In genomic region chr9:124495105-124496074, GRCh38 we compare ENCODE assay signal across 29 cellular contexts. TPM values are rescaled to one million over a fixed set of nuclear protein-coding genes. Genes with fewer than 3 reads are reported as not detected.
DNase-seq lines count a peak whose midpoint lies in the region; ATAC-seq, FAIRE-seq and TF ChIP-seq lines count a peak whose summit lies in the region.
"Had no signal": no experiment of that assay in that cellular context is flagged by ENCODE, and none has a peak within 500 bp of the region (broad histone marks: within the 10 kb centered on the region; RNA-seq: fewer than 3 reads in every experiment).

No MANE protein-coding gene starts in this region.

- no peak overlapping the region for H2AFZ ChIP-seq in GM12878 (ENCODE audit: control insufficient read depth, low read depth, low read length)
- no peak overlapping the region for H2AFZ ChIP-seq in osteoblast (ENCODE audit: low read length)

- SMC1A ChIA-PET in GM12878 (lab: Charles Lee; ENCODE audit: uncharacterized antibody, unreplicated experiment) = interaction anchor here (1.1 kb wide), 1 partner anchor 41 kb away, joined by 4 read pairs; no protein-coding TSS in a partner anchor

- whole genome bisulfite sequencing in GM12878 (ENCODE audit: insufficient coverage, insufficient replicate concordance, low lambda C conversion rate, missing lambda C conversion rate) = 65% methylated on average over 31 of the region's 31 CpGs
- WGBS in gastroesophageal sphincter (ENCODE audit: low coverage in 1 of 2), 2 donors = 66 to 81% methylated on average over 10 to 13 of the region's 31 CpGs

- ATAC-seq in stimulated activated naive CD8-positive, alpha-beta T cell treated with anti-CD3 and anti-CD28 coated beads, Interleukin-15, Interleukin-2, amounts not matched to agents 100 U/mL and 50 U/mL, for 24 hours = no peak
- peak in 2 of 4 experiments; percentile 40 to 43 for ATAC-seq in T-cell (replicated peaks in 1 of 4)
- no peak for ATAC-seq in GM12878
- ATAC-seq in gastroesophageal sphincter = no peak
- ATAC-seq: activated T-cell treated with anti-CD3 and anti-CD28 coated beads, Interleukin-2, amount 50 U/mL, for 4 hours had no signal

- no peak for DNase-seq in stimulated activated naive CD8-positive, alpha-beta T cell treated with anti-CD3 and anti-CD28 coated beads, Interleukin-15, Interleukin-2, amounts not matched to agents 100 U/mL and 50 U/mL, for 24 hours
- DNase-seq in T-cell (peak in 2 of 34 experiments; percentile 5 to 7), GM12878 (ENCODE audit: low read depth, low spot score) (no peak), NCI-H128 (lab: John Stamatoyannopoulos, UW; ENCODE audit: unreplicated experiment) (no peak), osteoblast (ENCODE audit: insufficient read length, low spot score, missing footprints) (no peak)
- DNase-seq: activated CD4-positive, CD25-positive, alpha-beta regulatory T cell treated with anti-CD3 and anti-CD28 coated beads, Interleukin-2, amount 50 U/mL, for 72 hours; activated CD8-positive, alpha-beta memory T cell treated with anti-CD3 and anti-CD28 coated beads for 24 hours; activated naive CD4-positive, alpha-beta T cell; activated T-cell treated with anti-CD3 and anti-CD28 coated beads, Interleukin-2, amount 50 U/mL, for 4 hours; central memory CD4-positive, alpha-beta T cell; DMS53; GF-D8; GOT3; islet precursor cell; midbrain; NCI-H187; NCI-H69; T-helper 9 cell had no signal

- in situ Hi-C loops in GM12878 (cut with MboI) = no loop called here

- H3K9ac ChIP-seq in GM12878 (ENCODE audit: control insufficient read depth, insufficient read depth, low read length) = no peak overlapping the region

- TF ChIP-seq POLR2A in GM12878 (IDR thresholded peaks at IDR 0.05; ENCODE audit: low read depth, low read length) (no peak), gastroesophageal sphincter (IDR thresholded peaks at IDR 0.05) (no peak)

- no peaks in the 10 kb centered on the region for H3K27me3 Mint-ChIP-seq in stimulated activated naive CD8-positive, alpha-beta T cell treated with anti-CD3 and anti-CD28 coated beads, Interleukin-15, Interleukin-2, amounts not matched to agents 100 ng/mL and 50 ng/mL, for 24 hours
- peaks cover 0 to 13% of the 10 kb centered on the region in 2 donors for H3K27me3 Mint-ChIP-seq in T-cell

- TF ChIP-seq CTCF in GM12878 (IDR thresholded peaks at IDR 0.05 in 2 of 3, conservative IDR thresholded peaks at IDR 0.05 in 1 of 3; ENCODE audit: control insufficient read depth in 2 of 3, extremely low read depth in 1 of 3, insufficient read depth in 1 of 3, low read depth in 3 of 3, low read length in 3 of 3) (no peak), osteoblast (IDR thresholded peaks at IDR 0.05; ENCODE audit: extremely low read depth, low read depth, low read length) (no peak), gastroesophageal sphincter (IDR thresholded peaks at IDR 0.05) (no peak)

- no TSS peak for BruUV-seq in GM12878 (replicated peaks; lab: Mats Ljungman, UMichigan)

- no peak overlapping the region for H3K4me3 Mint-ChIP-seq in stimulated activated naive CD8-positive, alpha-beta T cell treated with anti-CD3 and anti-CD28 coated beads, Interleukin-15, Interleukin-2, amounts not matched to agents 100 ng/mL and 50 ng/mL, for 24 hours
- H3K4me3 Mint-ChIP-seq in T-cell = peak overlapping the region in 2 of 3 donors; percentile 29 to 72
- H3K4me3 Mint-ChIP-seq: activated T-cell treated with anti-CD3 and anti-CD28 coated beads, Interleukin-2, amount 50 U/mL, for 4 hours had no signal

- H3K27ac ChIP-seq in GM12878 (ENCODE audit: control insufficient read depth, insufficient read depth) (no peak overlapping the region), osteoblast (ENCODE audit: low read depth, low read length) (no peak overlapping the region), gastroesophageal sphincter (no peak overlapping the region)
- H3K27ac ChIP-seq: RWPE1, SK-N-MC, tibial nerve had no signal

- H3K9me3 Mint-ChIP-seq in stimulated activated naive CD8-positive, alpha-beta T cell treated with anti-CD3 and anti-CD28 coated beads, Interleukin-15, Interleukin-2, amounts not matched to agents 100 ng/mL and 50 ng/mL, for 24 hours = no peaks in the 10 kb centered on the region
- no peaks in the 10 kb centered on the region for H3K9me3 Mint-ChIP-seq in T-cell
- H3K9me3 Mint-ChIP-seq: activated T-cell treated with anti-CD3 and anti-CD28 coated beads, Interleukin-2, amount 50 U/mL, for 4 hours had no signal

- H3K9me3 ChIP-seq in GM12878 (replicated peaks; ENCODE audit: control insufficient read depth, insufficient read depth, low read length) = no peaks in the 10 kb centered on the region
- H3K9me3 ChIP-seq in osteoblast (ENCODE audit: low read depth, low read length) = no peaks in the 10 kb centered on the region
- no peaks in the 10 kb centered on the region for H3K9me3 ChIP-seq in gastroesophageal sphincter
- H3K9me3 ChIP-seq: tibial nerve had no signal

- CTCF ChIA-PET in T-cell (lab: Charles Lee) = no interaction called here
- CTCF ChIA-PET in GM12878 (lab: Yijun Ruan, JAX) = no interaction called here

- FAIRE-seq in GM12878 (lab: Jason Lieb, UNC) = no peak
- FAIRE-seq: astrocyte had no signal

- no peak for TF ChIP-seq RAD21 in GM12878 (IDR thresholded peaks at IDR 0.05; ENCODE audit: insufficient read depth, low read depth, low read length)

- H3K27me3 ChIP-seq in GM12878 (replicated peaks in 1 of 2; ENCODE audit: control insufficient read depth in 2 of 2, insufficient read depth in 2 of 2, low read length in 1 of 2) (no peaks in the 10 kb centered on the region; a peak in 1 of 4 replicates), osteoblast (ENCODE audit: insufficient read depth, low read length) (peaks cover 51% of the 10 kb centered on the region), gastroesophageal sphincter (peaks cover 91% of the 10 kb centered on the region)

- intact Hi-C loops in GM12878 (cut with micrococcal nuclease; ENCODE audit: unreplicated experiment) = no loop called here

- H3K36me3 ChIP-seq in GM12878 (ENCODE audit: control insufficient read depth in 2 of 2, insufficient read depth in 2 of 2, low read length in 1 of 2) (no peaks in the 10 kb centered on the region), osteoblast (ENCODE audit: insufficient read depth, low read length) (no peaks in the 10 kb centered on the region), gastroesophageal sphincter (no peaks in the 10 kb centered on the region)
- H3K36me3 ChIP-seq: tibial nerve had no signal

- H4K20me1 ChIP-seq in GM12878 (ENCODE audit: control insufficient read depth, insufficient read depth) (no peaks in the 10 kb centered on the region), osteoblast (ENCODE audit: insufficient read depth, low read length) (no peaks in the 10 kb centered on the region)

- H3K4me1 Mint-ChIP-seq in stimulated activated naive CD8-positive, alpha-beta T cell treated with anti-CD3 and anti-CD28 coated beads, Interleukin-15, Interleukin-2, amounts not matched to agents 100 ng/mL and 50 ng/mL, for 24 hours (ENCODE audit: low read depth) = peaks cover 20% of the 10 kb centered on the region
- peaks cover 16 to 34% (median 26%) of the 10 kb centered on the region in 3 donors for H3K4me1 Mint-ChIP-seq in T-cell

- no peaks in the 10 kb centered on the region for H3K36me3 Mint-ChIP-seq in stimulated activated naive CD8-positive, alpha-beta T cell treated with anti-CD3 and anti-CD28 coated beads, Interleukin-15, Interleukin-2, amounts not matched to agents 100 ng/mL and 50 ng/mL, for 24 hours (ENCODE audit: low read depth)
- no peaks in the 10 kb centered on the region for H3K36me3 Mint-ChIP-seq in T-cell

- peak overlapping the region; percentile 16 for H3K27ac Mint-ChIP-seq in stimulated activated naive CD8-positive, alpha-beta T cell treated with anti-CD3 and anti-CD28 coated beads, Interleukin-15, Interleukin-2, amounts not matched to agents 100 ng/mL and 50 ng/mL, for 24 hours
- H3K27ac Mint-ChIP-seq in T-cell = peak overlapping the region; percentile 86 to 88

- no peaks in the 10 kb centered on the region for H3K79me2 ChIP-seq in GM12878 (ENCODE audit: control insufficient read depth, insufficient read depth, low read length)
- no peaks in the 10 kb centered on the region for H3K79me2 ChIP-seq in osteoblast (ENCODE audit: insufficient read depth, low read length)

- TF ChIP-seq EP300 in GM12878 (IDR thresholded peaks at IDR 0.05; ENCODE audit: borderline replicate concordance in 1 of 2, control insufficient read depth in 1 of 2, low read depth in 2 of 2, low read length in 2 of 2) = no peak
- TF ChIP-seq EP300 in gastroesophageal sphincter (IDR thresholded peaks at IDR 0.05) = no peak

- H3K4me3 ChIP-seq in GM12878 (no peak overlapping the region), osteoblast (ENCODE audit: insufficient read depth, low read length) (no peak overlapping the region), gastroesophageal sphincter (no peak overlapping the region)
- H3K4me3 ChIP-seq: SK-N-MC, tibial nerve had no signal

- POLR2A ChIA-PET in T-cell (lab: Charles Lee) = no interaction called here
- POLR2A ChIA-PET in GM12878 (lab: Charles Lee) = no interaction called here

- RAD21 ChIA-PET in GM12878 (lab: Charles Lee; ENCODE audit: unreplicated experiment) = no interaction called here

- H3K4me1 ChIP-seq in GM12878 (ENCODE audit: control insufficient read depth, insufficient read depth, low read length) (peaks cover 31% of the 10 kb centered on the region), osteoblast (ENCODE audit: insufficient read depth, low read length) (no peaks in the 10 kb centered on the region), gastroesophageal sphincter (no peaks in the 10 kb centered on the region)
- H3K4me1 ChIP-seq: tibial nerve had no signal

- H3K4me2 ChIP-seq in GM12878 (ENCODE audit: control insufficient read depth, insufficient read depth) (peak overlapping the region; percentile 2; the same call in 1 of the 2 replicates), osteoblast (ENCODE audit: insufficient read depth, low read length) (no peak overlapping the region)

RNA-seq across cellular contexts. Expression of gene NR5A1, which starts 11.8 kb away (rescaled TPM):
- under 1 TPM in 3 of 5 donors, not detected in 2; 0.19 to 0.30 (median 0.29) TPM for total RNA-seq in T-cell
- 0.13 and 0.39 TPM in 2 replicates for total RNA-seq in GM12878 (2013; cell fraction: nucleolus; rRNA removed)
- total RNA-seq in GM12878 (2014; rRNA removed) = 0.06 and 0.11 TPM in 2 replicates
- 0.09 TPM in 1 of 2 replicates, not detected in the other for total RNA-seq in GM12878 (2014; rRNA removed; fragmentation: Illumina TruSeq; extraction: Trizol)
- total RNA-seq in GM12878 (2021) = 0.18 and 0.27 TPM in 2 replicates
- 0.10 TPM for polyA plus RNA-seq in GM12878 (2011; ENCODE audit: low read depth)
- polyA plus RNA-seq in GM12878 (2011; rRNA removed) = 0.17 and 0.24 TPM in 2 replicates
- polyA plus RNA-seq in GM12878 (2011; cell fraction: cytosol; rRNA removed) = 0.31 and 0.42 TPM in 2 replicates
- polyA plus RNA-seq in GM12878 (2011; cell fraction: nucleus; rRNA removed) = 0.45 and 0.63 TPM in 2 replicates
- 0.11 and 0.18 TPM in 2 replicates for polyA plus RNA-seq in GM12878 (2012)
- not detected in 2 replicates for polyA plus RNA-seq in GM12878 (2014; fragmentation: Illumina TruSeq; extraction: Trizol)
- polyA plus RNA-seq in GM12878 (2014; fragmentation: Nextera tagmentation; extraction: Ambion mirVana) = not detected
- 0.03 and 0.08 TPM in 2 replicates for polyA plus RNA-seq in GM12878 (2014; rRNA removed)
- under 1 TPM in 1 of 2 experiments, not detected in 1; 0.07 TPM for polyA plus RNA-seq in GM12878 (2016; fragmentation: Nextera tagmentation; extraction: Ambion mirVana)
- 0.15 TPM in 1 of 2 replicates, not detected in the other for polyA minus RNA-seq in GM12878 (2011; rRNA and poly(A)+ RNA removed)
- polyA minus RNA-seq in GM12878 (2011; cell fraction: cytosol; rRNA and poly(A)+ RNA removed) = not detected in 2 replicates
- polyA minus RNA-seq in GM12878 (2011; cell fraction: nucleus; rRNA and poly(A)+ RNA removed) = 0.24 TPM in 1 of 2 replicates, not detected in the other
- not detected in 2 replicates for total RNA-seq in osteoblast
- not detected for total RNA-seq in gastroesophageal sphincter
- total RNA-seq: astrocyte, dermis microvascular lymphatic vessel endothelial cell, fibroblast of lung, LHCN-M2, tibial nerve had no signal
- polyA plus RNA-seq: fibroblast of lung had no signal

RNA-seq across cellular contexts. Expression of gene ADGRD2, which starts 45.1 kb away (rescaled TPM):
- total RNA-seq in T-cell (not detected), GM12878 (2014; rRNA removed) (not detected in 2 replicates), GM12878 (2014; rRNA removed; fragmentation: Illumina TruSeq; extraction: Trizol) (not detected in 2 replicates), GM12878 (2021) (not detected in 2 replicates), osteoblast (not detected in 2 replicates), gastroesophageal sphincter (not detected)
- not detected in 2 replicates for total RNA-seq in GM12878 (2013; cell fraction: nucleolus; rRNA removed)
- polyA plus RNA-seq in GM12878 (2011; ENCODE audit: low read depth) = not detected
- polyA plus RNA-seq in GM12878 (2011; rRNA removed) (not detected in 2 replicates), GM12878 (2014; fragmentation: Illumina TruSeq; extraction: Trizol) (not detected in 2 replicates), GM12878 (2014; fragmentation: Nextera tagmentation; extraction: Ambion mirVana) (not detected), GM12878 (2014; rRNA removed) (not detected in 2 replicates), GM12878 (2016; fragmentation: Nextera tagmentation; extraction: Ambion mirVana) (not detected)
- polyA plus RNA-seq in GM12878 (2011; cell fraction: cytosol; rRNA removed) = not detected in 2 replicates
- polyA plus RNA-seq in GM12878 (2011; cell fraction: nucleus; rRNA removed) = not detected in 2 replicates
- not detected in 2 replicates for polyA plus RNA-seq in GM12878 (2012)
- polyA minus RNA-seq in GM12878 (2011; rRNA and poly(A)+ RNA removed) = not detected in 2 replicates
- not detected in 2 replicates for polyA minus RNA-seq in GM12878 (2011; cell fraction: cytosol; rRNA and poly(A)+ RNA removed)
- not detected in 2 replicates for polyA minus RNA-seq in GM12878 (2011; cell fraction: nucleus; rRNA and poly(A)+ RNA removed)
- total RNA-seq: activated T-cell treated with anti-CD3 and anti-CD28 coated beads, Interleukin-2, amount 50 U/mL, for 4 hours; astrocyte; dermis microvascular lymphatic vessel endothelial cell; fibroblast of lung; LHCN-M2; posterior vena cava; tibial nerve had no signal
- polyA plus RNA-seq: fibroblast of lung, neural cell had no signal
